In the genomic region with DNA sequence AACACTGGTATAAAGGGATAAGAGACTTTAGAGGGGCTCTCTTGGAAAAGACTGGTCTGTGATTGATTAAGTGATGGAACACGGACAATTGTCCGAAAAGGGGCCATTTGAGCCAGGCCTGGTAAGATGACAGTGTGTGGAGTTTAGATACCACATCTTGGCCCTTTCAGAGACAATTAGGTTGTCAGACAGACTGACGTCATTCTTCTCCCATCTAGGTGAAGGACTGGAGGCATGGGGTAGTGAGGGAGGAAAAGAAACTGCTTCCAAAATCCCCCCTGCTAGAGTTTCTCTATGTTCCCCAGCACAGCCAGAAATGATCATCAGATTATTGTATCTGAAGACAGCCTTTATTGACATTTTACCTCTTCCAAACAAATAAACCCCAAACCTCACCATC, we compare ENCODE assay signal across 2 cellular contexts.
TF ChIP-seq lines count a peak whose summit lies in the region.

No MANE protein-coding gene starts in this region.

TF ChIP-seq in HepG2, 621 proteins besides CTCF, POLR2A, EP300 and RAD21 (continued from another document):
- no peak for TF ChIP-seq LRRFIP1 (CRISPR knock-in tag; conservative IDR thresholded peaks at IDR 0.05)

TF ChIP-seq in neural cell, 6 proteins besides CTCF, POLR2A, EP300 and RAD21 (continued from another document):
- TF ChIP-seq REST (IDR thresholded peaks at IDR 0.05; ENCODE audit: borderline replicate concordance) (no peak), POLR2AphosphoS5 (IDR thresholded peaks at IDR 0.05) (no peak), MXI1 (conservative IDR thresholded peaks at IDR 0.05; ENCODE audit: poor library complexity, severe bottlenecking) (no peak), TAF1 (IDR thresholded peaks at IDR 0.05; ENCODE audit: low read depth) (no peak), EZH2 (IDR thresholded peaks at IDR 0.05; ENCODE audit: borderline replicate concordance, insufficient read depth, low read length, poor library complexity, severe bottlenecking) (no peak)
